Comparison of ENCODE assay signal across 13 cellular contexts in the genomic region with DNA sequence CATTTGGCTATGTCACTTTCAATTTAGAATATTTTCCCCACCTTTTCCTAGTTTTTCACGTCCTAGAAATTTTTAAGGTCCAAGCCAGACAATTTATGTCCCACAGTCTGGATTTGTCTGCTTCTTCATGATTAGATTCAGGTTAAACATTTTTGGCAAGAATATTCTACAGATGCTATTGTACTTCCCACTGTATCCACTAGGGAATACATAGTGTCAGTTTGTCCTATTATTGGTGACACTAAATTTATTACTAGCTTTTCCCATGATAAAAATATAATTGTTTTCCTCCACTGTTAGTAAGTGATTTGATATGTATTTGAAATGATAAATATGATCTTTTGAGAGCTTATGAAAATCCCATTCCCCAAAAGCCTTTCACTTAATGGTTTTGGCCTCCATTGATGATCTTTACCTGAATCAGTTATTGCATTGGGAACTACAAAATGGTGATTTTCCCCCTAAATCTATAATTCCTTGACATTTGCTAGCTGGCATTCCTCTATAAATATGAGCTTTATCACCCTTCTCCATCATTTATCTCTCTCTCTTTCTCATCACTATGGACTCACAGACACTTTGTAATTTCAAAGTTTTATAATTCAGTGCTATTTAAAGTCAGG. TPM values are rescaled to one million over a fixed set of nuclear protein-coding genes. Genes with fewer than 3 reads are reported as not detected.
DNase-seq lines count a peak whose midpoint lies in the region; ATAC-seq, FAIRE-seq and TF ChIP-seq lines count a peak whose summit lies in the region.
"Had no signal": no experiment of that assay in that cellular context is flagged by ENCODE, and none has a peak within 500 bp of the region (broad histone marks: within the 10 kb centered on the region; RNA-seq: fewer than 3 reads in every experiment).

No MANE protein-coding gene starts in this region.

- BruUV-seq in PC-3 (replicated peaks; lab: Mats Ljungman, UMichigan): no TSS peak

- H3F3A ChIP-seq in PC-3 (ENCODE audit: low read length, unreplicated experiment): no peaks in the 10 kb centered on the region

- H3K9ac ChIP-seq in PC-3 (ENCODE audit: low read length): no peak overlapping the region

- H3K9me3 Mint-ChIP-seq in endothelial cell (ENCODE audit: unreplicated experiment) (no peaks in the 10 kb centered on the region), progenitor cell of endocrine pancreas (ENCODE audit: low read depth) (no peaks in the 10 kb centered on the region)
- H3K9me3 Mint-ChIP-seq: T-helper 2 cell treated with Interferon-gamma antibody and Interleukin-4, amounts not matched to agents 5 μg/mL and 100 μg/mL, for 36 hours had no signal

- POLR2A ChIA-PET in PC-3 (lab: Charles Lee; ENCODE audit: unreplicated experiment): no interaction called here

- intact Hi-C loops in PC-3 (cut with micrococcal nuclease): loop anchor here (5.0 kb wide), 1 partner anchor 43 kb away; no protein-coding TSS in a partner anchor
- intact Hi-C loops in lower leg skin (cut with DNase I; ENCODE audit: low total_unique reads): no loop called here

- no peaks in the 10 kb centered on the region for H4K20me1 ChIP-seq in PC-3 (ENCODE audit: low read length)

- FAIRE-seq in small intestine (lab: Jason Lieb, UNC): no peak

- CTCF ChIA-PET in PC-3 (lab: Charles Lee): interaction anchor here (0.6 kb wide), 1 partner anchor 64 kb away, joined by 4 read pairs; no protein-coding TSS in a partner anchor

- H3K36me3 ChIP-seq in PC-3 (ENCODE audit: low read depth, low read length): no peaks in the 10 kb centered on the region
- H3K36me3 ChIP-seq in small intestine (ENCODE audit: control insufficient read depth in 2 of 2, insufficient read depth in 2 of 2, low read length in 2 of 2): no peaks in the 10 kb centered on the region
- H3K36me3 ChIP-seq: upper lobe of left lung had no signal

- H3K27me3 ChIP-seq in PC-3 (ENCODE audit: low read length): no peaks in the 10 kb centered on the region
- no peaks in the 10 kb centered on the region for H3K27me3 ChIP-seq in small intestine (ENCODE audit: control insufficient read depth in 2 of 2, insufficient read depth in 2 of 2, low read length in 2 of 2)
- H3K27me3 ChIP-seq: upper lobe of left lung had no signal

- no peaks in the 10 kb centered on the region for H3K27me3 Mint-ChIP-seq in endothelial cell (ENCODE audit: unreplicated experiment)
- no peaks in the 10 kb centered on the region for H3K27me3 Mint-ChIP-seq in progenitor cell of endocrine pancreas

- H3K27ac ChIP-seq in PC-3 (ENCODE audit: low read length) (no peak overlapping the region), small intestine (ENCODE audit: low read depth in 1 of 2, low read length in 1 of 2) (no peak overlapping the region)
- H3K27ac ChIP-seq: upper lobe of left lung had no signal

- H3K79me2 ChIP-seq in PC-3 (ENCODE audit: low read length): no peaks in the 10 kb centered on the region

- H3K4me3 ChIP-seq in PC-3 (ENCODE audit: low read length): no peak overlapping the region
- no peak overlapping the region for H3K4me3 ChIP-seq in small intestine (ENCODE audit: low read depth in 1 of 2, low read length in 2 of 2)
- no peak overlapping the region for H3K4me3 ChIP-seq in lower leg skin (ENCODE audit: low read depth, poor library complexity, severe bottlenecking)
- H3K4me3 ChIP-seq: upper lobe of left lung had no signal

- H3K36me3 Mint-ChIP-seq in endothelial cell (ENCODE audit: low read depth, unreplicated experiment) (no peaks in the 10 kb centered on the region), progenitor cell of endocrine pancreas (ENCODE audit: insufficient read depth) (no peaks in the 10 kb centered on the region)

- no peaks in the 10 kb centered on the region for H3K9me2 ChIP-seq in PC-3 (replicated peaks; ENCODE audit: low read length)

- TF ChIP-seq CTCF in PC-3 (conservative IDR thresholded peaks at IDR 0.05; ENCODE audit: low read depth, low read length) (peak; percentile 66), endothelial cell (IDR thresholded peaks at IDR 0.05; ENCODE audit: unreplicated experiment) (peak; percentile 79), progenitor cell of endocrine pancreas (IDR thresholded peaks at IDR 0.05; ENCODE audit: unreplicated experiment) (peak; percentile 51), lower leg skin (IDR thresholded peaks at IDR 0.05) (no peak)

- peak; percentile 59 for ATAC-seq in PC-3
- ATAC-seq: left ventricle myocardium superior had no signal

- H3K4me3 Mint-ChIP-seq in endothelial cell (ENCODE audit: unreplicated experiment): no peak overlapping the region
- no peak overlapping the region for H3K4me3 Mint-ChIP-seq in progenitor cell of endocrine pancreas (ENCODE audit: low read depth)
- H3K4me3 Mint-ChIP-seq: T-helper 2 cell treated with Interferon-gamma antibody and Interleukin-4, amounts not matched to agents 5 μg/mL and 100 μg/mL, for 36 hours had no signal

- H3K4me2 ChIP-seq in PC-3 (ENCODE audit: low read length): no peak overlapping the region

- peak; percentile 40 for DNase-seq in DMS 273 (lab: John Stamatoyannopoulos, UW; ENCODE audit: unreplicated experiment)
- DNase-seq in DMS 273 treated with DMSO at 0.1 percent for 48 hours (lab: John Stamatoyannopoulos, UW): no peak
- peak; percentile 57 for DNase-seq in PC-3
- DNase-seq in endothelial cell (ENCODE audit: low spot score): no peak
- DNase-seq in progenitor cell of endocrine pancreas (ENCODE audit: low spot score, unreplicated experiment): no peak
- DNase-seq in small intestine: no peak
- DNase-seq in lower leg skin (ENCODE audit: low spot score in 2 of 2): no peak
- DNase-seq in G401 (ENCODE audit: low spot score): no peak
- DNase-seq: 8988T, left ventricle myocardium superior, upper lobe of left lung had no signal

- H3K27ac Mint-ChIP-seq in endothelial cell (ENCODE audit: unreplicated experiment) (no peak overlapping the region), progenitor cell of endocrine pancreas (no peak overlapping the region)
- H3K27ac Mint-ChIP-seq: T-helper 2 cell treated with Interferon-gamma antibody and Interleukin-4, amounts not matched to agents 5 μg/mL and 100 μg/mL, for 36 hours had no signal

- no peak overlapping the region for H2AFZ ChIP-seq in PC-3 (ENCODE audit: low read length)

- TF ChIP-seq POLR2A in lower leg skin (IDR thresholded peaks at IDR 0.05): no peak

- WGBS in small intestine, 3 donors: 84 to 94% (median 87%) methylated on average over 1 of the region's 1 CpG
- WGBS in lower leg skin, 2 donors: 60 to 83% methylated on average over 1 of the region's 1 CpG

- in situ Hi-C loops in G401 (cut with HindIII; ENCODE audit: low sequenced_read_pairs): no loop called here

- H3K4me1 ChIP-seq in PC-3 (ENCODE audit: insufficient read depth, low read length) (no peaks in the 10 kb centered on the region), small intestine (ENCODE audit: control insufficient read depth in 2 of 2, insufficient read depth in 1 of 2, low read depth in 1 of 2, low read length in 1 of 2) (no peaks in the 10 kb centered on the region)
- H3K4me1 ChIP-seq: upper lobe of left lung had no signal

- H3K4me1 Mint-ChIP-seq in endothelial cell (ENCODE audit: unreplicated experiment): no peaks in the 10 kb centered on the region
- H3K4me1 Mint-ChIP-seq in progenitor cell of endocrine pancreas (ENCODE audit: low read depth): no peaks in the 10 kb centered on the region

- H3K9me3 ChIP-seq in PC-3 (ENCODE audit: low read length) (no peaks in the 10 kb centered on the region), small intestine (ENCODE audit: control insufficient read depth, low read depth) (no peaks in the 10 kb centered on the region)
- H3K9me3 ChIP-seq: upper lobe of left lung had no signal

RNA-seq across cellular contexts. Expression of gene ARL14, which starts 8.3 kb away (rescaled TPM):
- total RNA-seq in PC-3 (2014; rRNA removed) (3.9 and 4.2 TPM in 2 replicates), endothelial cell (ENCODE audit: unreplicated experiment) (not detected), progenitor cell of endocrine pancreas (0.50 and 1.00 TPM in 2 replicates), lower leg skin (under 1 TPM in 1 of 4 donors, not detected in 3; 0.49 TPM)
- 100 to 1,000 TPM in 2 of 3 donors, 1 to 10 TPM in 1; 7.2 to 211 (median 120) TPM for polyA plus RNA-seq in small intestine
- not detected in 2 replicates for total RNA-seq in G401 (2014; rRNA removed; shearing (Covaris generic))
- total RNA-seq: left ventricle myocardium superior, pulmonary artery endothelial cell, upper lobe of left lung had no signal

Comparison
In these comparisons a context has a peak if more than half of its experiments do, and no peak if none do; other contexts are left out.
1. DNase-seq: peak in DMS 273 (single experiment) and PC-3 (single experiment); none in DMS 273 treated with DMSO at 0.1 percent for 48 hours (single experiment), endothelial cell (single experiment), progenitor cell of endocrine pancreas (single experiment), small intestine (single experiment), lower leg skin (0 of 2) and G401 (single experiment).
2. CTCF ChIP-seq: peak in PC-3 (single experiment), endothelial cell (single experiment) and progenitor cell of endocrine pancreas (single experiment); none in lower leg skin (0 of 3).